ENCODE assay signal across 18 cellular contexts in the genomic region with DNA sequence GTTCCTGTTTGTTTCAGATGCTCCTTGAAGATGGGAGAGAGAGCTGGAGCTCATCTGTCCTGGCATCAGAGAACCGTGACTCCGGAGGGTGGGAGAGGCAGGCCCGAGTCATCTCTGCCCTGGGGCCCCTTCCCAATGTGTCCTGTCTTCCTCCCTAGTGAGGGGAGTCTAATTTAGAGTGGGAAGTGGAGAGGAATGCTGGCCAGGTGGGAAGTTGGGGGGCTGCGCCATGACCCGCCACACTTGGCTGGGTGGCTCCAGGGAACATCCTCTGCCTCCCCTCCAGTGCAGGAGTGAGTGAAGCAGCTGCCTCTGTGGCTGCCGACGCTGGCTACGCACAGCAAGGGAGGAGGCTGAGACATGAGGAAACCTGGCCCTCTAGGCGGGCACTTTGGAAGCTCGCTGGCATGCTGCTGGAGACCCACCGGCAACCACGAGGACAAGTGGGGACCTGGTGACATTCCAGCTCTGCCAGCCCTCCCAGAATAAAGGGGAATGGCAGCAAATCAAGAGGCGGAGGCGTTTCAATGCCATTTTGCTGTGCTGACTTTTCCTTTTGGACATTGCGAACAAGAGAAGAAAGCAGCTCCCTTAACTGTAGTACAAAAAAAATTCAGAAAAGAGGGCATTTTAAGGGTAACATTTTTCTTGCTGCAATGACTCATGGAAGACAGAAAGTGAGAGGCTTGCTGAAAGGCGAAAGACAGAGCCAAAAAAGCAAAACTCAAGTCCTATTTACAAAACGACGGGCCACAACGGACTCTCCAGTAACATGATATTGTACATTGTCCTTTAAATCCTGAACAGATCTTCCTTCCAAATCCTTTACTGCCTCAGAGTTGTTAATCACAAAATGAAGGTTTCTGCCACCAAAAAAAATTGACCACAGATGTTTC.
DNase-seq lines count a peak whose midpoint lies in the region; TF ChIP-seq lines count a peak whose summit lies in the region.
"Had no signal": no experiment of that assay in that cellular context is flagged by ENCODE, and none has a peak within 500 bp of the region (broad histone marks: within the 10 kb centered on the region; RNA-seq: fewer than 3 reads in every experiment).

No MANE protein-coding gene starts in this region.

- H3K27me3 ChIP-seq in muscle layer of colon (ENCODE audit: control insufficient read depth in 1 of 2, insufficient read depth in 2 of 2, low read length in 2 of 2) (no peaks in the 10 kb centered on the region), tibial nerve (no peaks in the 10 kb centered on the region)
- H3K27me3 ChIP-seq: adrenal gland, dorsolateral prefrontal cortex had no signal

- no peak for TF ChIP-seq POLR2A in tibial nerve (IDR thresholded peaks at IDR 0.05)

- H3K4me3 ChIP-seq in coronary artery (no peak overlapping the region), muscle layer of colon (ENCODE audit: low read depth in 1 of 2, low read length in 2 of 2) (no peak overlapping the region), tibial nerve (no peak overlapping the region)
- H3K4me3 ChIP-seq: adrenal gland, psoas muscle had no signal

- H3K9me3 ChIP-seq in muscle layer of colon (ENCODE audit: low read length) (no peaks in the 10 kb centered on the region), tibial nerve (no peaks in the 10 kb centered on the region)
- H3K9me3 ChIP-seq: adrenal gland, psoas muscle had no signal

- DNase-seq in NCI-H146 treated with DMSO at 0.1 percent for 48 hours (lab: John Stamatoyannopoulos, UW; ENCODE audit: unreplicated experiment) (peak; percentile 69), coronary artery (ENCODE audit: low spot score) (no peak), tibial nerve (ENCODE audit: low spot score in 2 of 2) (no peak), NOMO-1 treated with dmso at 0.1 percent for 144 hours (lab: John Stamatoyannopoulos, UW; ENCODE audit: unreplicated experiment) (no peak), NCI-H1417 treated with DMSO at 0.1 percent for 48 hours (lab: John Stamatoyannopoulos, UW) (no peak), Ammon's horn (ENCODE audit: low spot score) (no peak), DMS 273 (lab: John Stamatoyannopoulos, UW; ENCODE audit: unreplicated experiment) (no peak)
- DNase-seq: CD4-positive, alpha-beta memory T cell; dorsolateral prefrontal cortex; foreskin keratinocyte; GF-D8; mesendoderm; NCI-H1105; psoas muscle; stimulated activated CD4-positive, alpha-beta T cell treated with anti-CD3 and anti-CD28 coated beads, Interleukin-2, amount 100 ng/mL, for 48 hours; T-helper 2 cell had no signal

- no peak for TF ChIP-seq CTCF in coronary artery (IDR thresholded peaks at IDR 0.05)
- no peak for TF ChIP-seq CTCF in tibial nerve (IDR thresholded peaks at IDR 0.05)

- no peak overlapping the region for H3K9ac ChIP-seq in muscle layer of colon (ENCODE audit: low read length)

- H3K27ac ChIP-seq in coronary artery: peak overlapping the region; percentile 19 to 32
- H3K27ac ChIP-seq in muscle layer of colon (ENCODE audit: low read depth, low read length): peak overlapping the region; percentile 70
- H3K27ac ChIP-seq in tibial nerve: peak overlapping the region; percentile 4 to 86 (median 72)
- H3K27ac ChIP-seq: foreskin keratinocyte, psoas muscle had no signal

- H3K4me1 ChIP-seq in muscle layer of colon (ENCODE audit: insufficient read depth, low read length): peaks cover 26% of the 10 kb centered on the region
- peaks cover 0 to 30% (median 4%) of the 10 kb centered on the region in 4 donors for H3K4me1 ChIP-seq in tibial nerve
- H3K4me1 ChIP-seq: adrenal gland had no signal

- 61% methylated on average over 18 to 19 of the region's 19 CpGs for WGBS in tibial nerve, 2 donors

- no peaks in the 10 kb centered on the region for H3K36me3 ChIP-seq in muscle layer of colon (ENCODE audit: insufficient read depth, low read length)
- H3K36me3 ChIP-seq in tibial nerve: no peaks in the 10 kb centered on the region
- H3K36me3 ChIP-seq: adrenal gland had no signal

- peak in 1 of 2 donors; percentile 37 for TF ChIP-seq EP300 in tibial nerve (IDR thresholded peaks at IDR 0.05)
